In genomic region chr6:35731736-35732532, GRCh38 we compare ENCODE assay signal across 8 cellular contexts. TPM values are rescaled to one million over a fixed set of nuclear protein-coding genes. Genes with fewer than 3 reads are reported as not detected.
A peak's percentile ranks its signal among the peaks of the same experiment; 100 is the strongest.
DNase-seq lines count a peak whose midpoint lies in the region; ATAC-seq and TF ChIP-seq lines count a peak whose summit lies in the region.

No MANE protein-coding gene starts in this region.

- no peaks in the 10 kb centered on the region for H4K20me1 ChIP-seq in hepatocyte (ENCODE audit: insufficient read depth, poor library complexity, severe bottlenecking)

- H2AFZ ChIP-seq in hepatocyte: peak overlapping the region; percentile 52

- DNase-seq in GM12864 (ENCODE audit: low read depth) (peak; percentile 59), HEK293T (ENCODE audit: extremely low spot score) (peak; percentile 69), NCI-H1092 (lab: John Stamatoyannopoulos, UW) (peak; percentile 51), T-helper 9 cell (peak; percentile 92), astrocyte of the cerebellum (ENCODE audit: low read depth) (peak; percentile 91), hepatocyte (ENCODE audit: low spot score) (peak; percentile 96), retina (peak; percentile 79)

- H3K79me2 ChIP-seq in hepatocyte: no peaks in the 10 kb centered on the region

- H3K9me3 ChIP-seq in hepatocyte (ENCODE audit: low read depth): no peaks in the 10 kb centered on the region

- in situ Hi-C loops in astrocyte of the cerebellum (cut with HindIII; ENCODE audit: low sequenced_read_pairs): no loop called here

- POLR2A ChIA-PET in HEK293T (lab: Yijun Ruan, JAX): interaction anchor here (1.0 to 1.8 kb wide), 7 partner anchors 12 to 147 kb away, joined by 3 to 7 read pairs (median 3); no protein-coding TSS in a partner anchor

- no peaks in the 10 kb centered on the region for H3K36me3 ChIP-seq in hepatocyte (replicated peaks; ENCODE audit: insufficient read depth, low read depth)

- CTCF ChIA-PET in HEK293T (lab: Yijun Ruan, JAX): interaction anchor here (0.6 kb wide), 1 partner anchor 67 kb away, joined by 4 read pairs; no protein-coding TSS in a partner anchor

- peaks cover 47% of the 10 kb centered on the region for H3K4me1 ChIP-seq in hepatocyte (ENCODE audit: insufficient read depth)

- ATAC-seq in GM18858 (IDR thresholded peaks at IDR 0.05; ENCODE audit: unreplicated experiment): no peak

- no peaks in the 10 kb centered on the region for H3K9me2 ChIP-seq in hepatocyte (replicated peaks; ENCODE audit: insufficient read depth)

- H3K4me3 ChIP-seq in GM12864 (ENCODE audit: low read depth, low read length): peak overlapping the region; percentile 71
- H3K4me3 ChIP-seq in astrocyte of the cerebellum (ENCODE audit: low read depth, low read length): peak overlapping the region; percentile 55
- H3K4me3 ChIP-seq in hepatocyte: peak overlapping the region; percentile 61

- peak overlapping the region; percentile 100 for H3K27ac ChIP-seq in hepatocyte

- TF ChIP-seq CTCF in GM12864 (IDR thresholded peaks at IDR 0.05; ENCODE audit: low read depth, low read length, missing control alignments) (no peak), astrocyte of the cerebellum (IDR thresholded peaks at IDR 0.05; ENCODE audit: low read depth, low read length, missing control alignments) (no peak), hepatocyte (IDR thresholded peaks at IDR 0.05; ENCODE audit: poor library complexity) (no peak)

- peak overlapping the region; percentile 95 for H3K4me2 ChIP-seq in hepatocyte

- WGBS in hepatocyte (ENCODE audit: low lambda C conversion rate, missing lambda C conversion rate): 2% methylated on average over 25 of the region's 61 CpGs

- no peaks in the 10 kb centered on the region for H3K27me3 ChIP-seq in hepatocyte

TF ChIP-seq in HEK293T, 16 proteins besides CTCF, POLR2A, EP300 and RAD21:
- peak; percentile 51 for TF ChIP-seq L3MBTL2 (conservative IDR thresholded peaks at IDR 0.05)
- TF ChIP-seq ZNF384 (IDR thresholded peaks at IDR 0.05): no peak
- TF ChIP-seq, protein P1, sequence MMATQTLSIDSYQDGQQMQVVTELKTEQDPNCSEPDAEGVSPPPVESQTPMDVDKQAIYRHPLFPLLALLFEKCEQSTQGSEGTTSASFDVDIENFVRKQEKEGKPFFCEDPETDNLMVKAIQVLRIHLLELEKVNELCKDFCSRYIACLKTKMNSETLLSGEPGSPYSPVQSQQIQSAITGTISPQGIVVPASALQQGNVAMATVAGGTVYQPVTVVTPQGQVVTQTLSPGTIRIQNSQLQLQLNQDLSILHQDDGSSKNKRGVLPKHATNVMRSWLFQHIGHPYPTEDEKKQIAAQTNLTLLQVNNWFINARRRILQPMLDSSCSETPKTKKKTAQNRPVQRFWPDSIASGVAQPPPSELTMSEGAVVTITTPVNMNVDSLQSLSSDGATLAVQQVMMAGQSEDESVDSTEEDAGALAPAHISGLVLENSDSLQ (IDR thresholded peaks at IDR 0.05): no peak

RNA-seq across cellular contexts. Expression of gene ARMC12, which starts 4.9 kb away (rescaled TPM):
- total RNA-seq in hepatocyte: 0.83 and 1.4 TPM in 2 replicates
- polyA plus RNA-seq in hepatocyte: 2.5 and 3.2 TPM in 2 replicates

RNA-seq across cellular contexts. Expression of gene FKBP5, which starts 43.2 kb away (rescaled TPM):
- total RNA-seq in hepatocyte: 73.6 and 78.8 TPM in 2 replicates
- polyA plus RNA-seq in hepatocyte: 233 and 254 TPM in 2 replicates

RNA-seq across cellular contexts. Expression of gene CLPSL2, which starts 44.5 kb away (rescaled TPM):
- total RNA-seq in hepatocyte: not detected in 2 replicates
- not detected in 2 replicates for polyA plus RNA-seq in hepatocyte

RNA-seq across cellular contexts. Expression of gene CLPSL1, which starts 48.9 kb away (rescaled TPM):
- total RNA-seq in hepatocyte: not detected in 2 replicates
- polyA plus RNA-seq in hepatocyte: not detected in 2 replicates
